ENCODE assay signal across 8 cellular contexts in genomic region chr16:24668481-24669001, GRCh38.
A peak's percentile ranks its signal among the peaks of the same experiment; 100 is the strongest.
DNase-seq lines count a peak whose midpoint lies in the region; TF ChIP-seq lines count a peak whose summit lies in the region.

No MANE protein-coding gene starts in this region.

- CTCF ChIA-PET in SK-N-SH (lab: Yijun Ruan, JAX) (no interaction called here), OCI-LY7 (lab: Charles Lee; ENCODE audit: unreplicated experiment) (no interaction called here)

- no peak for TF ChIP-seq RAD21 in SK-N-SH (IDR thresholded peaks at IDR 0.05; ENCODE audit: low read length)

- peaks cover 9 to 17% of the 10 kb centered on the region in 2 experiments; a peak in 2 of 4 replicates for H3K4me1 ChIP-seq in SK-N-SH (ENCODE audit: control insufficient read depth in 1 of 2, insufficient read depth in 2 of 2, low read depth in 1 of 2, low read length in 1 of 2)
- H3K4me1 ChIP-seq in skeletal muscle tissue (ENCODE audit: control insufficient read depth in 3 of 3, insufficient read depth in 3 of 3, low read length in 3 of 3) = peaks cover 0 to 12% (median 5%) of the 10 kb centered on the region in 3 donors
- no peaks in the 10 kb centered on the region for H3K4me1 ChIP-seq in OCI-LY7 (ENCODE audit: insufficient read depth, low read length, poor library complexity, severe bottlenecking)

- H3K9me3 ChIP-seq in SK-N-SH (no peaks in the 10 kb centered on the region), skeletal muscle tissue (ENCODE audit: control insufficient read depth in 3 of 3, low read length in 3 of 3) (no peaks in the 10 kb centered on the region), OCI-LY7 (ENCODE audit: low read length) (no peaks in the 10 kb centered on the region)

- POLR2A ChIA-PET in SK-N-SH (lab: Yijun Ruan, JAX) = no interaction called here
- POLR2A ChIA-PET in OCI-LY7 (lab: Charles Lee) = interaction anchor here (0.7 kb wide), 1 partner anchor 8 kb away, joined by 4 read pairs; no protein-coding TSS in a partner anchor

- no peaks in the 10 kb centered on the region for H3K36me3 ChIP-seq in SK-N-SH (replicated peaks in 1 of 2; ENCODE audit: control insufficient read depth in 1 of 2, insufficient read depth in 2 of 2, low read length in 1 of 2)
- H3K36me3 ChIP-seq in skeletal muscle tissue (ENCODE audit: control insufficient read depth in 3 of 3, insufficient read depth in 3 of 3, low read length in 3 of 3) = no peaks in the 10 kb centered on the region
- no peaks in the 10 kb centered on the region for H3K36me3 ChIP-seq in OCI-LY7 (ENCODE audit: insufficient read depth, low read length)

- no TSS peak for BruUV-seq in OCI-LY7 (replicated peaks; lab: Mats Ljungman, UMichigan)

- 61% methylated on average over 8 of the region's 8 CpGs for WGBS in SK-N-SH (ENCODE audit: low lambda C conversion rate)

- TF ChIP-seq EP300 in SK-N-SH (IDR thresholded peaks at IDR 0.05; ENCODE audit: borderline replicate concordance in 1 of 2, low read depth in 1 of 2, low read length in 1 of 2) = no peak

- no peak for TF ChIP-seq CTCF in AG09319 (IDR thresholded peaks at IDR 0.05; ENCODE audit: low read depth, low read length)
- no peak for TF ChIP-seq CTCF in SK-N-SH (IDR thresholded peaks at IDR 0.05)
- TF ChIP-seq CTCF in OCI-LY7 (conservative IDR thresholded peaks at IDR 0.05; ENCODE audit: low read length) = no peak

- H3K27me3 ChIP-seq in SK-N-SH (ENCODE audit: insufficient read depth) (no peaks in the 10 kb centered on the region), skeletal muscle tissue (ENCODE audit: control insufficient read depth in 3 of 3, insufficient read depth in 3 of 3, low read length in 3 of 3) (peaks cover 8 to 17% (median 13%) of the 10 kb centered on the region in 3 donors)

- peak overlapping the region; percentile 5 to 97; a peak in 2 of 4 replicates for H3K27ac ChIP-seq in SK-N-SH (ENCODE audit: low read depth in 2 of 2, low read length in 1 of 2)
- peak overlapping the region; percentile 52 for H3K27ac ChIP-seq in epithelial cell of prostate
- H3K27ac ChIP-seq in skeletal muscle tissue (ENCODE audit: low read depth, low read length) = peak overlapping the region; percentile 58
- H3K27ac ChIP-seq in OCI-LY7 (ENCODE audit: low read depth, low read length, poor library complexity, severe bottlenecking) = no peak overlapping the region

- no peaks in the 10 kb centered on the region for H3K9me2 ChIP-seq in SK-N-SH
- no peaks in the 10 kb centered on the region for H3K9me2 ChIP-seq in OCI-LY7 (ENCODE audit: insufficient read depth, low read length)

- H4K20me1 ChIP-seq in SK-N-SH (ENCODE audit: insufficient read depth) (no peaks in the 10 kb centered on the region), OCI-LY7 (ENCODE audit: insufficient read depth, low read length) (no peaks in the 10 kb centered on the region)

- H2AFZ ChIP-seq in SK-N-SH (ENCODE audit: low read depth) = peak overlapping the region; percentile 51; the same call in 1 of the 2 replicates
- H2AFZ ChIP-seq in OCI-LY7 (ENCODE audit: low read length) = no peak overlapping the region

- H3K4me3 ChIP-seq in SK-N-SH (ENCODE audit: low read depth in 2 of 2, low read length in 1 of 2) = no peak overlapping the region
- no peak overlapping the region for H3K4me3 ChIP-seq in skeletal muscle tissue (ENCODE audit: low read length in 3 of 3)
- H3K4me3 ChIP-seq in OCI-LY7 (ENCODE audit: low read depth, low read length, poor library complexity, severe bottlenecking) = no peak overlapping the region

- peak; percentile 38 for DNase-seq in AG09319 (ENCODE audit: extremely low read depth, low read depth)
- DNase-seq in SK-N-SH = no peak
- DNase-seq in epithelial cell of prostate (ENCODE audit: low read depth, low spot score) = no peak
- no peak for DNase-seq in OCI-LY7 (ENCODE audit: low spot score)
- DNase-seq in NCI-H2171 treated with DMSO at 0.1 percent for 48 hours (lab: John Stamatoyannopoulos, UW) = no peak
- no peak for DNase-seq in NCI-H1694 (lab: John Stamatoyannopoulos, UW)
- DNase-seq in T-helper 9 cell = no peak

- H3K9ac ChIP-seq in SK-N-SH (peak overlapping the region; percentile 59), skeletal muscle tissue (ENCODE audit: low read depth in 1 of 3, low read length in 3 of 3) (peak overlapping the region in 1 of 3 donors; percentile 10)

- peak overlapping the region; percentile 16; the same call in 1 of the 2 replicates for H3K4me2 ChIP-seq in SK-N-SH
- no peak overlapping the region for H3K4me2 ChIP-seq in OCI-LY7 (ENCODE audit: low read length)

- H3F3A ChIP-seq in SK-N-SH (replicated peaks; ENCODE audit: insufficient read depth) = peaks cover 27% of the 10 kb centered on the region

- H3K79me2 ChIP-seq in SK-N-SH (ENCODE audit: insufficient read depth) (no peaks in the 10 kb centered on the region), OCI-LY7 (ENCODE audit: insufficient read depth, low read depth, low read length) (no peaks in the 10 kb centered on the region)

- intact Hi-C loops in OCI-LY7 (cut with micrococcal nuclease; ENCODE audit: unreplicated experiment) = no loop called here

TF ChIP-seq in SK-N-SH, 30 proteins besides CTCF, POLR2A, EP300 and RAD21:
- no peak for TF ChIP-seq TEAD4 (IDR thresholded peaks at IDR 0.05; ENCODE audit: borderline replicate concordance, insufficient read depth)
- TF ChIP-seq FOXM1 (IDR thresholded peaks at IDR 0.05; ENCODE audit: low read depth) = no peak
- no peak for TF ChIP-seq IRF3 (IDR thresholded peaks at IDR 0.05; ENCODE audit: low read depth, low read length)
- peak; percentile 48 for TF ChIP-seq TCF12 (IDR thresholded peaks at IDR 0.05)
- TF ChIP-seq, protein P1, sequence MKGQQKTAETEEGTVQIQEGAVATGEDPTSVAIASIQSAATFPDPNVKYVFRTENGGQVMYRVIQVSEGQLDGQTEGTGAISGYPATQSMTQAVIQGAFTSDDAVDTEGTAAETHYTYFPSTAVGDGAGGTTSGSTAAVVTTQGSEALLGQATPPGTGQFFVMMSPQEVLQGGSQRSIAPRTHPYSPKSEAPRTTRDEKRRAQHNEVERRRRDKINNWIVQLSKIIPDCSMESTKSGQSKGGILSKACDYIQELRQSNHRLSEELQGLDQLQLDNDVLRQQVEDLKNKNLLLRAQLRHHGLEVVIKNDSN (IDR thresholded peaks at IDR 0.05; ENCODE audit: borderline replicate concordance, low read depth) = no peak
- no peak for TF ChIP-seq NFIC (IDR thresholded peaks at IDR 0.05; ENCODE audit: borderline replicate concordance)
- no peak for TF ChIP-seq FOXJ3 (CRISPR knock-in tag; IDR thresholded peaks at IDR 0.05)
- TF ChIP-seq PBX3 (IDR thresholded peaks at IDR 0.05) = peak; percentile 32; the same call in 1 of the 2 replicates
- peak; percentile 19; the same call in 1 of the 2 replicates for TF ChIP-seq RXRA (IDR thresholded peaks at IDR 0.05; ENCODE audit: borderline replicate concordance, low read depth)
- no peak for TF ChIP-seq RCOR1 (IDR thresholded peaks at IDR 0.05; ENCODE audit: low read length)
- peak; percentile 40; the same call in 1 of the 2 replicates for TF ChIP-seq MAX (IDR thresholded peaks at IDR 0.05; ENCODE audit: low read depth)
